8 cellular contexts compared by ENCODE assay signal in the genomic region with DNA sequence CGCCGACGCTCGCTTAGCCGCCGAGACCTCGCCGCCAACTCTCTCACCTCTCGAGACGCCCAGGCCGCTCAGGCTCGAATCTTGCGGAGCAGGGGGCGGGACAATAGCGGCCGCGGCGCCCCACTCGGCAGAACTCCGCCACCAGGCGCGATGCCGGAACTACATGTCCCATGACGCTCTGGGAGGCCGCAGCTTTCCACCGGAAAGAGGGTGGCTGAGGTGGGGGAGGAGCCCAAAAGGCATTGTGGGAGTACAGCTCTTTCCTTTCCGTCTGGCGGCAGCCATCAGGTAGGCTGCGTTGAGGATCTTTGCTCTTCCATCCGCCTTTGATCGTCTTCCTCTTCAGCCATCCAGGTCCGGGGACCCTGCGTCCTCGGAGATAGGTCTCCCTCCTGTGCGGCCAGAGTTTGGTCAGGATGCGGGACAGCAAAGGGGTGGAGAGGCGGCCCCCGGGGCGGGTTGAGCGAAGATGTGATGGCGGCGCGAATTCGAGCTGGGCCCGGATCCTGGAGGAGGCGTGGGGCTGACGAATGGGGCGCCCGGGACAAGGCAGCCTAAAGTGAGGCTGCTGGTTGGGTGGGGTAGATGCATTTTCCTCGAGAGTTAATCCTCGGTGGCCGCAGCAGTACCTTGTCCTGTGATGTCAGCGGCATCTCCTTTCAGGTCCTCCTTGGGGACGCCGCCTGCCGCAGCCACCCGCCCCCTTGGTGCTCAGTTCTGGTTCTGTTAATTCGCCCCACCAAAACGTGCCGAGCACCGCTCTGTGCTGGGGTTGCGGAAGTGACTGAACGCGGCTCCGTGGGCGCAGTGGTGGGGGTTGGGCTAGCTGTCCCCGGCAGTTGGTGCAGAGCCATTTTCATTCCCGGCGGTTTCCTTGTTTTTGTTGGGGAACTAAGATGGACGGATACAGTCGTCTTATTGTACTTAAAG. TPM values are rescaled to one million over a fixed set of nuclear protein-coding genes. Genes with fewer than 3 reads are reported as not detected.
DNase-seq lines count a peak whose midpoint lies in the region; ATAC-seq, FAIRE-seq and TF ChIP-seq lines count a peak whose summit lies in the region.

TSS of gene NKIRAS1 (minus strand) at position 105 of the 930 bp plus-strand sequence. CDS start 6,086 bp downstream, outside the sequence.
TSS of gene RPL15 (plus strand) at position 247 of the 930 bp plus-strand sequence. CDS start 728 bp downstream, outside the sequence.

- H2AFZ ChIP-seq in H9 (ENCODE audit: low read length) (no peak within 1 kb of the TSS), neuron (ENCODE audit: low read depth, low read length) (peak within 1 kb of the TSS; percentile 82)

- FAIRE-seq in G401.6 (lab: Jason Lieb, UNC): peak; percentile 92

- ATAC-seq in foreskin keratinocyte: peak; percentile 97

- no peaks in the 10 kb centered on the region; the same call in 1 of the 2 replicates for H3K27me3 Mint-ChIP-seq in H9 (ENCODE audit: low read depth)

- peak within 1 kb of the TSS; percentile 96 for H3K4me3 ChIP-seq in MG63
- peak within 1 kb of the TSS; percentile 86 for H3K4me3 ChIP-seq in neuron (ENCODE audit: low read length)
- peak within 1 kb of the TSS; percentile 91 to 99 (median 96) for H3K4me3 ChIP-seq in subcutaneous abdominal adipose tissue (ENCODE audit: low read depth in 1 of 5, low read length in 5 of 5)

- peak within 1 kb of the TSS; percentile 93 for H3K4me2 ChIP-seq in H9 (ENCODE audit: insufficient read depth, insufficient read length, low read length)

- no peak within 1 kb of the TSS for H3K23ac ChIP-seq in H9 (ENCODE audit: insufficient read length, low read depth, low read length)

- H2BK5ac ChIP-seq in H9 (ENCODE audit: insufficient read length, low read length): peak within 1 kb of the TSS; percentile 83

- H3K14ac ChIP-seq in H9 (ENCODE audit: insufficient read depth, low read length): peak within 1 kb of the TSS; percentile 98

- H2AK5ac ChIP-seq in H9 (ENCODE audit: insufficient read length, low read length): no peak within 1 kb of the TSS

- H3K9me3 ChIP-seq in H9 (ENCODE audit: control insufficient read depth, low read depth, low read length) (no peaks in the 10 kb centered on the region), MG63 (no peaks in the 10 kb centered on the region), neuron (ENCODE audit: low read length) (no peaks in the 10 kb centered on the region), subcutaneous abdominal adipose tissue (ENCODE audit: control insufficient read depth in 5 of 5, low read length in 5 of 5) (no peaks in the 10 kb centered on the region)

- H3K9me3 Mint-ChIP-seq in H9: no peaks in the 10 kb centered on the region

- no peaks in the 10 kb centered on the region; the same call in 1 of the 2 replicates for H3K4me1 ChIP-seq in H9 (ENCODE audit: insufficient read depth, low read length)
- peaks cover 7% of the 10 kb centered on the region for H3K4me1 ChIP-seq in foreskin keratinocyte
- peaks cover 30% of the 10 kb centered on the region for H3K4me1 ChIP-seq in neuron (ENCODE audit: insufficient read depth, low read length)
- H3K4me1 ChIP-seq in subcutaneous abdominal adipose tissue (ENCODE audit: control insufficient read depth in 5 of 5, insufficient read depth in 5 of 5, low read length in 5 of 5): peaks cover 2 to 35% (median 27%) of the 10 kb centered on the region in 5 donors

- no peak within 1 kb of the TSS for H2BK120ac ChIP-seq in H9 (ENCODE audit: low read depth, low read length, poor library complexity, severe bottlenecking)

- peak within 1 kb of the TSS; percentile 94 for H3K18ac ChIP-seq in H9 (ENCODE audit: insufficient read length, low read depth, low read length)

- H3K79me2 ChIP-seq in H9 (ENCODE audit: insufficient read depth, low read length): peaks cover 15% of the 10 kb centered on the region; the same call in 1 of the 2 replicates

- no peak within 1 kb of the TSS for H3T11ph ChIP-seq in H9 (ENCODE audit: low read length)

- peak within 1 kb of the TSS; percentile 10 for H3K27ac ChIP-seq in H9 (ENCODE audit: insufficient read length, low read depth, low read length)
- peak within 1 kb of the TSS; percentile 90 for H3K27ac ChIP-seq in foreskin keratinocyte
- peak within 1 kb of the TSS; percentile 92 for H3K27ac ChIP-seq in subcutaneous abdominal adipose tissue (ENCODE audit: low read depth, low read length)

- peak; percentile 97 for DNase-seq in H9
- DNase-seq in MG63: peak; percentile 95
- DNase-seq in SHP77 treated with DMSO at 0.1 percent for 48 hours (lab: John Stamatoyannopoulos, UW): peak; percentile 90
- DNase-seq in activated gamma-delta T cell treated with anti-CD3 and anti-CD28 coated beads, Interleukin-2, amount 50 U/mL, for 16 hours (ENCODE audit: low read depth): peak; percentile 96
- peak; percentile 82 to 94 for DNase-seq in foreskin keratinocyte

- peak within 1 kb of the TSS; percentile 96 for H4K5ac ChIP-seq in H9 (ENCODE audit: insufficient read length, low read depth, low read length)

- H2BK12ac ChIP-seq in H9 (ENCODE audit: insufficient read length, low read depth, low read length): no peak within 1 kb of the TSS

- H3K27ac Mint-ChIP-seq in H9: peak within 1 kb of the TSS; percentile 99

- 0 out of 2 replicates have a peak within 1 kb of the TSS, but pooled peaks have one; percentile 72 for H2BK15ac ChIP-seq in H9 (ENCODE audit: low read depth, low read length)

- peaks cover 33 to 48% (median 39%) of the 10 kb centered on the region in 3 experiments for H3K36me3 Mint-ChIP-seq in H9 (ENCODE audit: insufficient read depth in 1 of 3, low read depth in 3 of 3)

- H4K91ac ChIP-seq in H9 (ENCODE audit: insufficient read length, low read depth, low read length): peak within 1 kb of the TSS; percentile 48

- H3K27me3 ChIP-seq in H9 (ENCODE audit: insufficient read depth, low read length) (no peaks in the 10 kb centered on the region), MG63 (no peaks in the 10 kb centered on the region), foreskin keratinocyte (no peaks in the 10 kb centered on the region), neuron (ENCODE audit: insufficient read depth, low read length) (no peaks in the 10 kb centered on the region), subcutaneous abdominal adipose tissue (ENCODE audit: control insufficient read depth in 5 of 5, insufficient read depth in 4 of 5, low read length in 5 of 5) (no peaks in the 10 kb centered on the region)

- H3K9ac ChIP-seq in H9 (ENCODE audit: extremely low read depth, insufficient read length, low read length) (peak within 1 kb of the TSS; percentile 99), subcutaneous abdominal adipose tissue (ENCODE audit: low read length in 5 of 5) (peak within 1 kb of the TSS; percentile 74 to 99 (median 88))

- peaks cover 33 to 37% of the 10 kb centered on the region in 2 experiments for H3K4me1 Mint-ChIP-seq in H9

- TF ChIP-seq CTCF in H9 (conservative IDR thresholded peaks at IDR 0.05) (peak; percentile 37), foreskin keratinocyte (conservative IDR thresholded peaks at IDR 0.05) (peak; percentile 53)

- H4K8ac ChIP-seq in H9 (replicated peaks; ENCODE audit: insufficient read length, low read depth, low read length): peak within 1 kb of the TSS; percentile 46

- H3K23me2 ChIP-seq in H9 (ENCODE audit: insufficient read length, low read depth, low read length, poor library complexity, severe bottlenecking): peaks cover 10% of the 10 kb centered on the region

- WGBS in H9 (ENCODE audit: extremely low coverage, insufficient read length, low lambda C conversion rate): no CpG with 5 or more reads among the region's 71 CpGs

- no peak within 1 kb of the TSS for H2BK20ac ChIP-seq in H9 (ENCODE audit: low read depth, low read length, poor library complexity, severe bottlenecking)

- peaks cover 3% of the 10 kb centered on the region for H3K79me1 ChIP-seq in H9 (ENCODE audit: insufficient read depth, low read depth, low read length, poor library complexity, severe bottlenecking)

- peaks cover 38% of the 10 kb centered on the region for H3K36me3 ChIP-seq in MG63
- peaks cover 28% of the 10 kb centered on the region for H3K36me3 ChIP-seq in neuron (ENCODE audit: insufficient read depth, low read length)
- peaks cover 17 to 30% (median 23%) of the 10 kb centered on the region in 5 donors for H3K36me3 ChIP-seq in subcutaneous abdominal adipose tissue (ENCODE audit: control insufficient read depth in 5 of 5, insufficient read depth in 5 of 5, low read length in 5 of 5)

- no peaks in the 10 kb centered on the region for H4K20me1 ChIP-seq in H9 (ENCODE audit: control insufficient read depth, insufficient read depth, insufficient read length)

- H3K56ac ChIP-seq in H9 (ENCODE audit: insufficient read length, low read depth, low read length): peak within 1 kb of the TSS; percentile 47

- H3K4me3 Mint-ChIP-seq in H9: peak within 1 kb of the TSS; percentile 99

- H3K4ac ChIP-seq in H9 (ENCODE audit: low read depth, low read length): peak within 1 kb of the TSS; percentile 53; the same call in 1 of the 2 replicates

RNA-seq across cellular contexts. Expression of gene NKIRAS1, which starts in this region (rescaled TPM):
- total RNA-seq in H9 (2021) (6.1 and 6.2 TPM in 2 replicates), foreskin keratinocyte (7.5 and 9.1 TPM in 2 replicates)
- total RNA-seq in MG63 (2014; rRNA removed; shearing (Covaris generic); ENCODE audit: low replicate concordance): 9.9 and 12.9 TPM in 2 replicates
- polyA plus RNA-seq in foreskin keratinocyte: 4.9 and 7.0 TPM in 2 replicates

RNA-seq across cellular contexts. Expression of gene RPL15, which starts in this region (rescaled TPM):
- total RNA-seq in H9 (2021) (2,794 and 2,865 TPM in 2 replicates), foreskin keratinocyte (2,112 and 2,154 TPM in 2 replicates)
- total RNA-seq in MG63 (2014; rRNA removed; shearing (Covaris generic); ENCODE audit: low replicate concordance): 2,383 and 4,340 TPM in 2 replicates
- 3,005 and 3,026 TPM in 2 replicates for polyA plus RNA-seq in foreskin keratinocyte

Comparison
In these comparisons a context has a peak if more than half of its experiments do, and no peak if none do; other contexts are left out.
1. Peak in every context shown above with its lines: DNase-seq, ATAC-seq, H3K4me3 ChIP-seq and H3K27ac ChIP-seq.
2. H3K27ac ChIP-seq: peak in every context shown above with its lines; median percentile 92 in subcutaneous abdominal adipose tissue; 90 in foreskin keratinocyte; 10 in H9.